ENCODE assay signal across 20 cellular contexts in genomic region chr13:112766336-112766735, GRCh38.
A peak's percentile ranks its signal among the peaks of the same experiment; 100 is the strongest.
DNase-seq lines count a peak whose midpoint lies in the region; ATAC-seq, FAIRE-seq and TF ChIP-seq lines count a peak whose summit lies in the region.
"Had no signal": no experiment of that assay in that cellular context is flagged by ENCODE, and none has a peak within 500 bp of the region (broad histone marks: within the 10 kb centered on the region; RNA-seq: fewer than 3 reads in every experiment).

No MANE protein-coding gene starts in this region.

- H2BK120ac ChIP-seq in H1 (replicated peaks; ENCODE audit: low read depth, low read length): no peak overlapping the region

- no peak overlapping the region for H3K23ac ChIP-seq in H1 (ENCODE audit: insufficient read length)

- no peak for TF ChIP-seq POLR2A in H1 (IDR thresholded peaks at IDR 0.05; ENCODE audit: control extremely low read depth in 1 of 2, low read depth in 2 of 2, low read length in 2 of 2)

- ATAC-seq in CD4-positive, alpha-beta T cell (ENCODE audit: poor library complexity): no peak
- peak; percentile 47; the same call in 1 of the 3 replicates for ATAC-seq in DND-41 (ENCODE audit: insufficient read depth, low read depth)
- ATAC-seq: K562 had no signal

- peaks cover 9% of the 10 kb centered on the region for H3K79me1 ChIP-seq in H1 (ENCODE audit: low read depth, low read length)

- H3K36me3 ChIP-seq in DND-41 (ENCODE audit: insufficient read depth, low read length) (no peaks in the 10 kb centered on the region), H1 (ENCODE audit: control insufficient read depth in 2 of 4, insufficient read depth in 4 of 4, low read length in 3 of 4) (no peaks in the 10 kb centered on the region)
- H3K36me3 ChIP-seq: SJCRH30 had no signal

- H3K4me1 ChIP-seq in DND-41 (ENCODE audit: insufficient read depth, low read length) (no peaks in the 10 kb centered on the region), H1 (replicated peaks in 1 of 4; ENCODE audit: control insufficient read depth in 3 of 4, insufficient read depth in 4 of 4, low read length in 3 of 4) (peaks cover 0 to 39% (median 13%) of the 10 kb centered on the region in 4 experiments; a peak in 5 of 7 replicates)
- H3K4me1 ChIP-seq: SJCRH30 had no signal

- no peak for FAIRE-seq in H1 (lab: Jason Lieb, UNC)
- FAIRE-seq: G401.6, GM12892, K562 had no signal

- POLR2A ChIA-PET in CD4-positive, alpha-beta T cell (lab: Charles Lee): no interaction called here
- POLR2A ChIA-PET in H1 (lab: Charles Lee; ENCODE audit: partially characterized antibody): no interaction called here

- H3K27me3 ChIP-seq in CD4-positive, alpha-beta T cell (ENCODE audit: control insufficient read depth, insufficient read depth, low read length): no peaks in the 10 kb centered on the region
- H3K27me3 ChIP-seq in DND-41 (ENCODE audit: insufficient read depth, low read length, poor library complexity) (no peaks in the 10 kb centered on the region), H1 (replicated peaks in 1 of 4; ENCODE audit: control insufficient read depth in 3 of 4, extremely low read depth in 1 of 4, insufficient read depth in 3 of 4, low read length in 3 of 4) (no peaks in the 10 kb centered on the region)
- H3K27me3 ChIP-seq: SJCRH30 had no signal

- H3K4me3 Mint-ChIP-seq in CD4-positive, alpha-beta T cell: no peak overlapping the region

- no peak for TF ChIP-seq EP300 in H1 (IDR thresholded peaks at IDR 0.05; ENCODE audit: borderline replicate concordance in 1 of 2, low read depth in 2 of 2, low read length in 2 of 2)

- H3K9ac ChIP-seq in DND-41 (ENCODE audit: low read depth, low read length) (no peak overlapping the region), H1 (replicated peaks in 1 of 4; ENCODE audit: extremely low read depth in 1 of 4, low read depth in 3 of 4, low read length in 3 of 4) (no peak overlapping the region)

- H2AFZ ChIP-seq in DND-41 (ENCODE audit: low read depth, low read length): no peak overlapping the region
- H2AFZ ChIP-seq in H1 (ENCODE audit: low read length): no peak overlapping the region

- no peak overlapping the region for H2BK12ac ChIP-seq in H1 (ENCODE audit: low read depth, low read length)

- intact Hi-C loops in CD4-positive, alpha-beta T cell (cut with DNase I, micrococcal nuclease): no loop called here
- intact Hi-C loops in posterior vena cava (cut with DNase I): no loop called here

- no peaks in the 10 kb centered on the region for H3K23me2 ChIP-seq in H1 (ENCODE audit: low read depth, low read length)

- peaks cover 47% of the 10 kb centered on the region for H3K79me2 ChIP-seq in DND-41 (ENCODE audit: insufficient read depth, low read length)
- H3K79me2 ChIP-seq in H1 (ENCODE audit: control insufficient read depth in 1 of 2, insufficient read depth in 2 of 2, low read length in 2 of 2): peaks cover 0 to 60% of the 10 kb centered on the region in 2 experiments; a peak in 2 of 4 replicates

- H4K8ac ChIP-seq in H1 (ENCODE audit: extremely low read depth, insufficient read depth, low read length): no peak overlapping the region

- no peak for DNase-seq in CD4-positive, alpha-beta T cell
- DNase-seq in DND-41 (peak; percentile 17), H1 (ENCODE audit: low read depth in 1 of 2, low spot score in 2 of 2) (no peak), posterior vena cava (ENCODE audit: low spot score) (peak; percentile 29), HuH-7 (ENCODE audit: low spot score) (no peak), caudate nucleus (lab: John Stamatoyannopoulos, UW) (no peak), NCI-H1417 treated with DMSO at 0.1 percent for 48 hours (lab: John Stamatoyannopoulos, UW) (no peak)
- DNase-seq: C1 segment of cervical spinal cord; DMS79; HCEC 1CT; NCI-H1092; NCI-H1694 treated with DMSO at 0.1 percent for 48 hours; NCI-H69; NK-92 treated with Interleukin-12 subunit alpha and Interleukin-12 subunit beta, amount 100 ng/mL, for 24 hours; OCI-M1; RPMI8226; SJCRH30 had no signal

- H3K4me3 ChIP-seq in DND-41 (ENCODE audit: low read depth in 1 of 2, low read length in 2 of 2) (no peak overlapping the region), H1 (ENCODE audit: extremely low read depth in 1 of 4, insufficient read depth in 2 of 4, low read depth in 3 of 4, low read length in 4 of 4) (no peak overlapping the region)
- H3K4me3 ChIP-seq: K562, SJCRH30 had no signal

- 98% methylated on average over 6 of the region's 6 CpGs; no CpG with 5 or more reads in 1 of the 2 experiments for WGBS in H1 (ENCODE audit: extremely low coverage in 1 of 2, insufficient coverage in 1 of 2, insufficient read length in 1 of 2, insufficient replicate concordance in 2 of 2, low coverage in 1 of 2, low lambda C conversion rate in 2 of 2, missing lambda C conversion rate in 1 of 2), 2 experiments

- H3K18ac ChIP-seq in H1 (ENCODE audit: extremely low read depth, low read length): no peak overlapping the region

- CTCF ChIA-PET in CD4-positive, alpha-beta T cell (lab: Charles Lee): no interaction called here
- CTCF ChIA-PET in H1 (lab: Charles Lee; ENCODE audit: partially characterized antibody): no interaction called here

- peaks cover 34% of the 10 kb centered on the region for H3K4me1 Mint-ChIP-seq in CD4-positive, alpha-beta T cell (ENCODE audit: low read depth)

- no peak overlapping the region for H2BK5ac ChIP-seq in H1 (ENCODE audit: low read depth, low read length)

- peak overlapping the region; percentile 34 for H3K27ac Mint-ChIP-seq in CD4-positive, alpha-beta T cell

- H2AK5ac ChIP-seq in H1 (ENCODE audit: low read depth, low read length): no peak overlapping the region

- no peak overlapping the region for H2BK15ac ChIP-seq in H1 (ENCODE audit: low read length)

- H3K27ac ChIP-seq in CD4-positive, alpha-beta T cell (ENCODE audit: low read depth, low read length): no peak overlapping the region
- H3K27ac ChIP-seq in DND-41 (ENCODE audit: low read length) (peak overlapping the region; percentile 67), H1 (ENCODE audit: low read depth, low read length) (no peak overlapping the region), caudate nucleus (ENCODE audit: low read depth, low read length) (no peak overlapping the region)
- H3K27ac ChIP-seq: SJCRH30 had no signal

- TF ChIP-seq CTCF in CD4-positive, alpha-beta T cell (IDR thresholded peaks at IDR 0.05): no peak
- TF ChIP-seq CTCF in DND-41 (IDR thresholded peaks at IDR 0.05; ENCODE audit: borderline replicate concordance, extremely low read depth, low read length, poor library complexity, severe bottlenecking) (no peak), H1 (IDR thresholded peaks at IDR 0.05; ENCODE audit: control extremely low read depth in 1 of 3, insufficient read depth in 1 of 3, low read depth in 1 of 3, low read length in 3 of 3) (no peak)

- no peak overlapping the region for H3K4ac ChIP-seq in H1 (replicated peaks; ENCODE audit: insufficient read length, low read depth, low read length)

- H3K4me2 ChIP-seq in DND-41 (ENCODE audit: insufficient read depth, low read length) (no peak overlapping the region), H1 (ENCODE audit: insufficient read depth in 1 of 2, low read depth in 2 of 2, low read length in 2 of 2) (no peak overlapping the region)

- H2BK20ac ChIP-seq in H1 (ENCODE audit: low read length): no peak overlapping the region

- no peaks in the 10 kb centered on the region for H3K27me3 Mint-ChIP-seq in CD4-positive, alpha-beta T cell

- no peaks in the 10 kb centered on the region for H3K9me3 ChIP-seq in CD4-positive, alpha-beta T cell (ENCODE audit: control insufficient read depth, low read length)
- H3K9me3 ChIP-seq in DND-41 (ENCODE audit: insufficient read depth, low read length, severe bottlenecking) (no peaks in the 10 kb centered on the region), H1 (ENCODE audit: insufficient read depth in 2 of 2, low read depth in 1 of 2, low read length in 1 of 2) (no peaks in the 10 kb centered on the region)
- H3K9me3 ChIP-seq: SJCRH30 had no signal

- peaks cover 77% of the 10 kb centered on the region for H4K20me1 ChIP-seq in DND-41 (ENCODE audit: insufficient read depth, low read length)
- peaks cover 3 to 5% of the 10 kb centered on the region in 2 experiments for H4K20me1 ChIP-seq in H1 (replicated peaks in 1 of 2; ENCODE audit: control insufficient read depth in 1 of 2, insufficient read depth in 2 of 2, low read length in 2 of 2)

- H4K91ac ChIP-seq in H1 (replicated peaks; ENCODE audit: insufficient read length, low read length): peak overlapping the region; percentile 27

- H3K9me3 Mint-ChIP-seq in CD4-positive, alpha-beta T cell: no peaks in the 10 kb centered on the region

- H3K56ac ChIP-seq in H1 (replicated peaks; ENCODE audit: insufficient read length, low read depth, low read length): no peak overlapping the region

- no peak overlapping the region for H4K5ac ChIP-seq in H1 (ENCODE audit: insufficient read length, low read depth, low read length)

- H3K14ac ChIP-seq in H1 (ENCODE audit: insufficient read length): no peak overlapping the region

- TF ChIP-seq RAD21 in H1 (IDR thresholded peaks at IDR 0.05 in 1 of 2, conservative IDR thresholded peaks at IDR 0.05 in 1 of 2; ENCODE audit: low read depth in 2 of 2, low read length in 2 of 2): no peak

- peaks cover 25% of the 10 kb centered on the region for H3K36me3 Mint-ChIP-seq in CD4-positive, alpha-beta T cell (ENCODE audit: low read depth)

TF ChIP-seq in H1, 55 proteins besides CTCF, POLR2A, EP300 and RAD21:
- TF ChIP-seq SAP30 (IDR thresholded peaks at IDR 0.05; ENCODE audit: insufficient read depth, insufficient replicate concordance, low read length) (no peak), SIX5 (IDR thresholded peaks at IDR 0.05; ENCODE audit: low read depth, low read length) (no peak), HDAC2 (IDR thresholded peaks at IDR 0.05; ENCODE audit: borderline replicate concordance in 1 of 2, low read depth in 2 of 2, low read length in 2 of 2) (no peak), CTBP2 (IDR thresholded peaks at IDR 0.05; ENCODE audit: borderline replicate concordance, insufficient read depth, insufficient read length, low read length) (no peak), KDM1A (IDR thresholded peaks at IDR 0.05; ENCODE audit: borderline replicate concordance, low read length) (no peak), GABPA (IDR thresholded peaks at IDR 0.05; ENCODE audit: borderline replicate concordance, insufficient read depth, low read length) (no peak), JUN (IDR thresholded peaks at IDR 0.05; ENCODE audit: low read depth, low read length) (no peak), SP4 (IDR thresholded peaks at IDR 0.05; ENCODE audit: low read length) (no peak), SIRT6 (IDR thresholded peaks at IDR 0.05; ENCODE audit: low read length) (no peak), CBX5 (IDR thresholded peaks at IDR 0.05; ENCODE audit: low read depth, low read length) (no peak), EZH2 (IDR thresholded peaks at IDR 0.05; ENCODE audit: low read depth, low read length, severe bottlenecking) (no peak)
TF ChIP-seq in H1: peak in this region for 0.

Comparison
In these comparisons a context has a peak if more than half of its experiments do, and no peak if none do; other contexts are left out.
1. DNase-seq: peak in DND-41 (single experiment) and posterior vena cava (single experiment); none in CD4-positive, alpha-beta T cell (0 of 10), H1 (0 of 2), HuH-7 (single experiment), caudate nucleus (0 of 61) and NCI-H1417 treated with DMSO at 0.1 percent for 48 hours (single experiment).